In the genomic region with DNA sequence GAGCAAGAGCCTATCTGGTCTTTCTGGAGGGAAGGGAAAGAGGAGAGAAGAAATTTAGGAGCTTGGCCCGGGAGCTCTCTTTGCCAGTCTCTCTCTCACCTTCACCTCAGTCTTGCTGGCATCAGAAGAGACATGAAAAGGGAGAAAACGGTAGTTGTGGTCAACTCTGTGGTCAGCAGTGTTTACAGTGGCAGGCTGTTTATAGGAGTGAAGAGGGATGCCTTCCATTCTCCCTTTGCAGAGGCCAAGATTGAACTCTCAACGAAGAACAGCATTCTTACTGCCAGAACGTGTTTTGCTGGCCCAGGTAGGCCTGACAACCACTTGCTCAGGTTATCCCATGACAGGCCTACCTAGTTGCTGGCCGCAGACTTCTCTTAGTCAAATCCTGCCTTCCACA, we compare ENCODE assay signal across 21 cellular contexts.
"Had no signal": no experiment of that assay in that cellular context is flagged by ENCODE, and none has a peak within 500 bp of the region (broad histone marks: within the 10 kb centered on the region; RNA-seq: fewer than 3 reads in every experiment).

No MANE protein-coding gene starts in this region.

- H3K4me1 ChIP-seq: heart right ventricle, lower lobe of right lung, testis had no signal

- H3K27ac ChIP-seq: heart right ventricle, lower lobe of right lung, testis had no signal

- ATAC-seq: activated T-cell treated with anti-CD3 and anti-CD28 coated beads, Interleukin-2, amount 50 U/mL, for 4 hours; heart right ventricle; left colon; naive thymus-derived CD4-positive, alpha-beta T cell; sciatic nerve; T-helper 17 cell had no signal

- H3K36me3 ChIP-seq: heart right ventricle, lower lobe of right lung had no signal

- H3K9me3 ChIP-seq: heart right ventricle, lower lobe of right lung, testis had no signal

- DNase-seq: activated CD4-positive, alpha-beta T cell treated with anti-CD3 and anti-CD28 coated beads for 4 hours; activated CD4-positive, alpha-beta T cell treated with anti-CD3 and anti-CD28 coated beads, Interleukin-2, amount 50 U/mL, for 48 hours; activated CD4-positive, CD25-positive, alpha-beta regulatory T cell; activated CD8-positive, alpha-beta memory T cell treated with anti-CD3 and anti-CD28 coated beads, Interleukin-2, amount 50 U/mL, for 48 hours; activated naive CD4-positive, alpha-beta T cell treated with Interleukin-2 at 50 U/mL for 16 hours; activated T-cell treated with anti-CD3 and anti-CD28 coated beads, Interleukin-2, amount 50 U/mL, for 4 hours; caudate nucleus; effector CD4-positive, alpha-beta T cell; foreskin fibroblast; heart right ventricle; left colon; lower lobe of right lung; naive thymus-derived CD4-positive, alpha-beta T cell; occipital lobe; small intestine; stimulated activated CD4-positive, alpha-beta T cell treated with anti-CD3 and anti-CD28 coated beads, Interleukin-2, amount 100 ng/mL, for 24 hours; stimulated activated naive CD4-positive, alpha-beta T cell; T-helper 17 cell; testis; trophoblast cell had no signal

- H3K27me3 ChIP-seq: testis had no signal

- H3K4me3 ChIP-seq: heart right ventricle, lower lobe of right lung, testis had no signal
